Comparison of ENCODE assay signal across 15 cellular contexts in the genomic region with DNA sequence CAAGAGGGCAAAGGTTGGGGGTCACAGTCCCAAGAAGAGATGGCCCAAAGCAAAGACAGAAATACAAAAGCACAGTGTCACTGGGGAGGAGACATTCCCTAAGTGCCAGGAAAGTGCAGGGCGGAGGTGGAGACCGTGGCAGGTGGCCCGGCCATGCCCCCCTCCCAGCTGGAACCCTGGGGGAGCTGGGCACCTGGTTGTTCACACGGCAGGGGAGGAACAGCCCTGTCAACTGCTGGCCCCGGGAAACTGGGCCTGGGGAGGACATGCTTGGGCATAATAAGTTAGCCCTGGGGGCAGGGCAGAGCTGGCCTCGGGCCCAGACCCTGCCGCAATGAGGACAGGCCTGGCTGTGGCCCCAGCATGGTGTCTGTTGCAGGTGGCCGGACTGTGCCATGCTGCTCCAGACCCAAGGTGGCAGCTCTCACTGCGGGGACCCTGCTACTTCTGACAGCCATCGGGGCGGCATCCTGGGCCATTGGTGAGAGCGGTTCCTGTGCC. TPM values are rescaled to one million over a fixed set of nuclear protein-coding genes. Genes with fewer than 3 reads are reported as not detected.
DNase-seq lines count a peak whose midpoint lies in the region; ATAC-seq, FAIRE-seq and TF ChIP-seq lines count a peak whose summit lies in the region.
"Had no signal": no experiment of that assay in that cellular context is flagged by ENCODE, and none has a peak within 500 bp of the region (broad histone marks: within the 10 kb centered on the region; RNA-seq: fewer than 3 reads in every experiment).

No MANE protein-coding gene starts in this region.

- H3K9me3 ChIP-seq in BLaER1 treated with 17β-estradiol and CSF1 and Interleukin-3, amounts not matched to agents 10 nM and 100 nM (replicated peaks in 1 of 11), result no peaks in the 10 kb centered on the region
- no peaks in the 10 kb centered on the region for H3K9me3 ChIP-seq in Peyer's patch
- H3K9me3 ChIP-seq in mesenchymal stem cell (ENCODE audit: control insufficient read depth, low read length), result no peaks in the 10 kb centered on the region

- H2AFZ ChIP-seq in mesenchymal stem cell (ENCODE audit: low read depth, low read length), result no peak overlapping the region

- no peak overlapping the region for H2BK120ac ChIP-seq in mesenchymal stem cell (ENCODE audit: low read depth, low read length)

- H2BK5ac ChIP-seq in mesenchymal stem cell (ENCODE audit: low read depth, low read length, poor library complexity, severe bottlenecking), result no peak overlapping the region

- peaks cover 35% of the 10 kb centered on the region for H3K4me1 Mint-ChIP-seq in nephron progenitor cell
- peaks cover 18% of the 10 kb centered on the region for H3K4me1 Mint-ChIP-seq in stimulated activated memory B cell treated with anti-CD40 and anti-IgM and Interleukin-4, amounts not matched to agents 10 μg/mL and 1 μg/mL and 100 μg/mL, for 72 hours

- no peak overlapping the region for H3K4me3 Mint-ChIP-seq in nephron progenitor cell
- H3K4me3 Mint-ChIP-seq in stimulated activated memory B cell treated with anti-CD40 and anti-IgM and Interleukin-4, amounts not matched to agents 10 μg/mL and 1 μg/mL and 100 μg/mL, for 72 hours, result no peak overlapping the region
- H3K4me3 Mint-ChIP-seq: central memory CD8-positive, alpha-beta T cell had no signal

- DNase-seq in NCI-H2029 treated with DMSO at 0.1 percent for 48 hours (lab: John Stamatoyannopoulos, UW) (peak; percentile 10), frontal cortex (ENCODE audit: low spot score in 2 of 2) (peak; percentile 49 to 56), nephron progenitor cell (no peak), Peyer's patch (no peak), mesenchymal stem cell (no peak)
- DNase-seq: activated CD4-positive, alpha-beta T cell treated with anti-CD3 and anti-CD28 coated beads, Interleukin-2, amount 50 U/mL, for 48 hours; activated gamma-delta T cell treated with Interleukin-2 at 50 U/mL for 16 hours; GF-D8; small intestine had no signal

- H3K4ac ChIP-seq in mesenchymal stem cell (ENCODE audit: low read depth in 1 of 2, low read length in 2 of 2), result no peak overlapping the region

- no peak overlapping the region for H3K4me3 ChIP-seq in BLaER1 treated with 17β-estradiol and CSF1 and Interleukin-3, amounts not matched to agents 10 nM and 100 nM
- H3K4me3 ChIP-seq in Peyer's patch, result no peak overlapping the region
- no peak overlapping the region for H3K4me3 ChIP-seq in mesenchymal stem cell (ENCODE audit: insufficient read depth in 1 of 2, low read depth in 1 of 2, low read length in 2 of 2)

- ATAC-seq in HG03025 (IDR thresholded peaks at IDR 0.05; ENCODE audit: low FRiP score, unreplicated experiment), result no peak
- ATAC-seq in stimulated activated memory B cell treated with anti-CD40 and anti-IgM and Interleukin-4, amounts not matched to agents 10 μg/mL and 1 μg/mL and 100 μg/mL, for 72 hours, result no peak

- H2BK15ac ChIP-seq in mesenchymal stem cell (ENCODE audit: low read depth, poor library complexity, severe bottlenecking), result no peak overlapping the region

- peaks cover 5% of the 10 kb centered on the region for H3K27me3 Mint-ChIP-seq in nephron progenitor cell (ENCODE audit: low read depth, poor library complexity)
- H3K27me3 Mint-ChIP-seq in stimulated activated memory B cell treated with anti-CD40 and anti-IgM and Interleukin-4, amounts not matched to agents 10 μg/mL and 1 μg/mL and 100 μg/mL, for 72 hours, result peaks cover 20% of the 10 kb centered on the region
- H3K27me3 Mint-ChIP-seq: central memory CD8-positive, alpha-beta T cell had no signal

- H3K9me3 Mint-ChIP-seq in nephron progenitor cell, result no peaks in the 10 kb centered on the region
- no peaks in the 10 kb centered on the region for H3K9me3 Mint-ChIP-seq in stimulated activated memory B cell treated with anti-CD40 and anti-IgM and Interleukin-4, amounts not matched to agents 10 μg/mL and 1 μg/mL and 100 μg/mL, for 72 hours
- H3K9me3 Mint-ChIP-seq: central memory CD8-positive, alpha-beta T cell had no signal

- peak overlapping the region in 4 of 11 experiments; percentile 24 to 91 (median 43); a peak in 5 of 22 replicates for H3K27ac ChIP-seq in BLaER1 treated with 17β-estradiol and CSF1 and Interleukin-3, amounts not matched to agents 10 nM and 100 nM
- H3K27ac ChIP-seq in Peyer's patch (no peak overlapping the region), mesenchymal stem cell (ENCODE audit: low read length, poor library complexity, severe bottlenecking) (no peak overlapping the region)

- no peaks in the 10 kb centered on the region for H3K79me1 ChIP-seq in mesenchymal stem cell (replicated peaks; ENCODE audit: low read length, poor library complexity, severe bottlenecking)

- H2BK12ac ChIP-seq in mesenchymal stem cell (ENCODE audit: low read length in 2 of 2), result no peak overlapping the region

- H3K36me3 Mint-ChIP-seq in nephron progenitor cell (ENCODE audit: low read depth), result no peaks in the 10 kb centered on the region
- H3K36me3 Mint-ChIP-seq in stimulated activated memory B cell treated with anti-CD40 and anti-IgM and Interleukin-4, amounts not matched to agents 10 μg/mL and 1 μg/mL and 100 μg/mL, for 72 hours, result no peaks in the 10 kb centered on the region

- no peak overlapping the region for H3K14ac ChIP-seq in mesenchymal stem cell (ENCODE audit: low read length in 2 of 2)

- peak overlapping the region in 8 of 11 experiments; percentile 19 to 94 (median 76); a peak in 14 of 22 replicates for H3K4me2 ChIP-seq in BLaER1 treated with 17β-estradiol and CSF1 and Interleukin-3, amounts not matched to agents 10 nM and 100 nM
- no peak overlapping the region for H3K4me2 ChIP-seq in mesenchymal stem cell (ENCODE audit: low read length, poor library complexity, severe bottlenecking)

- no peak overlapping the region for H3K18ac ChIP-seq in mesenchymal stem cell (ENCODE audit: low read depth in 1 of 2, low read length in 2 of 2)

- no peak overlapping the region for H3K23ac ChIP-seq in mesenchymal stem cell (ENCODE audit: low read length in 2 of 2)

- peaks cover 0 to 16% (median 0%) of the 10 kb centered on the region in 11 experiments; a peak in 1 of 22 replicates for H3K36me3 ChIP-seq in BLaER1 treated with 17β-estradiol and CSF1 and Interleukin-3, amounts not matched to agents 10 nM and 100 nM
- H3K36me3 ChIP-seq in Peyer's patch (no peaks in the 10 kb centered on the region), mesenchymal stem cell (ENCODE audit: control insufficient read depth in 1 of 2, insufficient read depth in 2 of 2, low read depth in 1 of 2, low read length in 2 of 2) (no peaks in the 10 kb centered on the region)

- 82% methylated on average over 11 of the region's 12 CpGs for WGBS in mesenchymal stem cell

- no peak overlapping the region for H2AK5ac ChIP-seq in mesenchymal stem cell (ENCODE audit: low read length, severe bottlenecking)

- H4K20me1 ChIP-seq in BLaER1 treated with 17β-estradiol and CSF1 and Interleukin-3, amounts not matched to agents 10 nM and 100 nM, result peaks cover 0 to 11% (median 0%) of the 10 kb centered on the region in 11 experiments; a peak in 3 of 22 replicates

- TF ChIP-seq CTCF in nephron progenitor cell (IDR thresholded peaks at IDR 0.05) (no peak), Peyer's patch (IDR thresholded peaks at IDR 0.05) (no peak)

- no peaks in the 10 kb centered on the region for H3K27me3 ChIP-seq in BLaER1 treated with 17β-estradiol and CSF1 and Interleukin-3, amounts not matched to agents 10 nM and 100 nM
- H3K27me3 ChIP-seq in Peyer's patch (no peaks in the 10 kb centered on the region), mesenchymal stem cell (ENCODE audit: control insufficient read depth in 1 of 2, insufficient read depth in 1 of 2, low read length in 2 of 2) (no peaks in the 10 kb centered on the region)

- H4K8ac ChIP-seq in mesenchymal stem cell (ENCODE audit: low read length), result no peak overlapping the region

- TF ChIP-seq POLR2A in Peyer's patch (IDR thresholded peaks at IDR 0.05), result no peak

- no peak for FAIRE-seq in frontal cortex (lab: Jason Lieb, UNC)
- FAIRE-seq: small intestine, urothelium cell line had no signal

- peaks cover 37 to 71% (median 66%) of the 10 kb centered on the region in 10 experiments for H3K4me1 ChIP-seq in BLaER1 treated with 17β-estradiol and CSF1 and Interleukin-3, amounts not matched to agents 10 nM and 100 nM
- H3K4me1 ChIP-seq in Peyer's patch (no peaks in the 10 kb centered on the region), mesenchymal stem cell (ENCODE audit: control insufficient read depth, insufficient read depth, low read depth, low read length) (peaks cover 6% of the 10 kb centered on the region)

- H3K9ac ChIP-seq in BLaER1 treated with 17β-estradiol and CSF1 and Interleukin-3, amounts not matched to agents 10 nM and 100 nM, result peak overlapping the region in 2 of 11 experiments; percentile 34 to 41; a peak in 1 of 22 replicates
- H3K9ac ChIP-seq in mesenchymal stem cell (ENCODE audit: low read length), result no peak overlapping the region

- peak overlapping the region; percentile 79 for H3K27ac Mint-ChIP-seq in nephron progenitor cell
- no peak overlapping the region for H3K27ac Mint-ChIP-seq in stimulated activated memory B cell treated with anti-CD40 and anti-IgM and Interleukin-4, amounts not matched to agents 10 μg/mL and 1 μg/mL and 100 μg/mL, for 72 hours

- no peak overlapping the region for H4K91ac ChIP-seq in mesenchymal stem cell (ENCODE audit: low read length)

RNA-seq across cellular contexts. Expression of a gene that starts 7.4 kb away (rescaled TPM):
- total RNA-seq in frontal cortex, result not detected
- total RNA-seq in Peyer's patch, result 1 to 10 TPM in 1 of 4 donors, under 1 TPM in 1, not detected in 2; 0.67 to 1.4 TPM
- polyA plus RNA-seq in mesenchymal stem cell (2013, experiment 1 of 2), result 0.21 TPM
- 0.15 TPM for polyA plus RNA-seq in mesenchymal stem cell (2013, experiment 2 of 2)
- total RNA-seq: T-helper 1 cell treated with Interleukin-12 subunit alpha and Interleukin-12 subunit beta and Interleukin-4 antibody, amounts not matched to agents 30 ng/mL and 1 ng/mL, for 36 hours had no signal

RNA-seq across cellular contexts. Expression of a gene that starts 18.7 kb away (rescaled TPM):
- total RNA-seq in frontal cortex, result 0.82 TPM
- total RNA-seq in Peyer's patch, result 1 to 10 TPM; 2.8 to 9.1 (median 5.1) TPM
- polyA plus RNA-seq in mesenchymal stem cell (2013, experiment 1 of 2), result 4.9 TPM
- polyA plus RNA-seq in mesenchymal stem cell (2013, experiment 2 of 2), result 5.4 TPM

RNA-seq across cellular contexts. Expression of a gene that starts 48.8 kb away (rescaled TPM):
- total RNA-seq in frontal cortex (29.3 TPM), Peyer's patch (100 to 1,000 TPM in 1 of 4 donors, 10 to 100 TPM in 2, 1 to 10 TPM in 1; 6.0 to 135 (median 61.6) TPM)
- 54.4 TPM for polyA plus RNA-seq in mesenchymal stem cell (2013, experiment 1 of 2)
- 53.5 TPM for polyA plus RNA-seq in mesenchymal stem cell (2013, experiment 2 of 2)

Comparison
In these comparisons a context has a peak if more than half of its experiments do, and no peak if none do; other contexts are left out.
1. DNase-seq: peak in NCI-H2029 treated with DMSO at 0.1 percent for 48 hours (single experiment) and frontal cortex (2 of 2); none in nephron progenitor cell (single experiment), Peyer's patch (0 of 3) and mesenchymal stem cell (single experiment).